Comparison of ENCODE assay signal across 9 cellular contexts in genomic region chr9:34592895-34593601, GRCh38. TPM values are rescaled to one million over a fixed set of nuclear protein-coding genes. Genes with fewer than 3 reads are reported as not detected.
A peak's percentile ranks its signal among the peaks of the same experiment; 100 is the strongest.
DNase-seq lines count a peak whose midpoint lies in the region; ATAC-seq and TF ChIP-seq lines count a peak whose summit lies in the region.
"Had no signal": no experiment of that assay in that cellular context is flagged by ENCODE, and none has a peak within 500 bp of the region (broad histone marks: within the 10 kb centered on the region; RNA-seq: fewer than 3 reads in every experiment).

No MANE protein-coding gene starts in this region.

- H3K9me3 Mint-ChIP-seq in immature natural killer cell: no peaks in the 10 kb centered on the region

- H3K4me3 ChIP-seq in body of pancreas (no peak overlapping the region), subcutaneous abdominal adipose tissue (ENCODE audit: low read depth in 1 of 5, low read length in 5 of 5) (no peak overlapping the region)

- H3K9ac ChIP-seq in subcutaneous abdominal adipose tissue (ENCODE audit: low read length in 5 of 5): peak overlapping the region in 4 of 5 donors; percentile 21 to 74 (median 59)

- H3K4me1 Mint-ChIP-seq in immature natural killer cell: peaks cover 22 to 30% of the 10 kb centered on the region in 2 donors

- peak overlapping the region in 4 of 5 donors; percentile 50 to 69 (median 60) for H3K4me3 Mint-ChIP-seq in immature natural killer cell

- H3K36me3 ChIP-seq in body of pancreas (replicated peaks in 1 of 2; ENCODE audit: insufficient read depth in 1 of 2, low read depth in 2 of 2) (no peaks in the 10 kb centered on the region), subcutaneous abdominal adipose tissue (ENCODE audit: control insufficient read depth in 5 of 5, insufficient read depth in 5 of 5, low read length in 5 of 5) (no peaks in the 10 kb centered on the region)

- WGBS in body of pancreas, 2 donors: 10 to 34% methylated on average over 3 to 26 of the region's 26 CpGs

- no peak for TF ChIP-seq CTCF in body of pancreas (IDR thresholded peaks at IDR 0.05)

- intact Hi-C loops in body of pancreas (cut with DNase I): loop anchor here (5.0 to 10.0 kb wide), 2 partner anchors 158 to 186 kb away; no protein-coding TSS in a partner anchor

- no peaks in the 10 kb centered on the region for H3K9me3 ChIP-seq in body of pancreas
- H3K9me3 ChIP-seq in subcutaneous abdominal adipose tissue (ENCODE audit: control insufficient read depth in 5 of 5, low read length in 5 of 5): no peaks in the 10 kb centered on the region

- ATAC-seq in body of pancreas: peak; percentile 32
- no peak for ATAC-seq in GM19395 (IDR thresholded peaks at IDR 0.05; ENCODE audit: unreplicated experiment)
- ATAC-seq in HG02610 (IDR thresholded peaks at IDR 0.05; ENCODE audit: unreplicated experiment): no peak

- peaks cover 13 to 31% (median 17%) of the 10 kb centered on the region in 3 donors for H3K27me3 Mint-ChIP-seq in immature natural killer cell (ENCODE audit: low read depth in 3 of 3)

- H3K27ac ChIP-seq in body of pancreas (no peak overlapping the region), subcutaneous abdominal adipose tissue (ENCODE audit: low read depth, low read length) (peak overlapping the region; percentile 95)

- no peak overlapping the region for H3K27ac Mint-ChIP-seq in immature natural killer cell

- H3K36me3 Mint-ChIP-seq in immature natural killer cell: peaks cover 0 to 6% (median 4%) of the 10 kb centered on the region in 3 donors

- no peak for TF ChIP-seq POLR2A in body of pancreas (IDR thresholded peaks at IDR 0.05)

- H3K4me1 ChIP-seq in body of pancreas: peaks cover 40% of the 10 kb centered on the region
- H3K4me1 ChIP-seq in subcutaneous abdominal adipose tissue (ENCODE audit: control insufficient read depth in 5 of 5, insufficient read depth in 5 of 5, low read length in 5 of 5): peaks cover 7 to 92% (median 82%) of the 10 kb centered on the region in 5 donors

- DNase-seq in NCI-H748 (lab: John Stamatoyannopoulos, UW; ENCODE audit: unreplicated experiment) (peak; percentile 25), NCI-H748 treated with DMSO at 0.1 percent for 48 hours (lab: John Stamatoyannopoulos, UW) (no peak), body of pancreas (peak in 3 of 4 donors; percentile 30 to 54 (median 47)), immature natural killer cell (no peak), DMS53 (lab: John Stamatoyannopoulos, UW) (no peak)
- DNase-seq: MM.1S had no signal

- H3K27me3 ChIP-seq in body of pancreas (peaks cover 0 to 3% of the 10 kb centered on the region in 2 donors), subcutaneous abdominal adipose tissue (ENCODE audit: control insufficient read depth in 5 of 5, insufficient read depth in 4 of 5, low read length in 5 of 5) (peaks cover 0 to 13% (median 12%) of the 10 kb centered on the region in 5 donors)

RNA-seq across cellular contexts. Expression of gene CNTFR, which starts 3.5 kb away (rescaled TPM):
- 10 to 100 TPM in 1 of 2 donors, 1 to 10 TPM in 1; 1.6 to 16.8 TPM for total RNA-seq in body of pancreas
- polyA plus RNA-seq in immature natural killer cell: not detected

RNA-seq across cellular contexts. Expression of gene RPP25L, which starts 18.8 kb away (rescaled TPM):
- 10 to 100 TPM in 1 of 2 donors, 1 to 10 TPM in 1; 8.6 to 16.9 TPM for total RNA-seq in body of pancreas
- polyA plus RNA-seq in immature natural killer cell: 10 to 100 TPM; 42.3 to 52.0 (median 43.4) TPM

RNA-seq across cellular contexts. Expression of gene DCTN3, which starts 27.2 kb away (rescaled TPM):
- total RNA-seq in body of pancreas: 10 to 100 TPM; 36.1 to 39.9 TPM
- 100 to 1,000 TPM; 201 to 315 (median 268) TPM for polyA plus RNA-seq in immature natural killer cell

RNA-seq across cellular contexts. Expression of gene ARID3C, which starts 35.8 kb away (rescaled TPM):
- not detected for total RNA-seq in body of pancreas
- not detected for polyA plus RNA-seq in immature natural killer cell

RNA-seq across cellular contexts. Expression of gene SIGMAR1, which starts 44.5 kb away (rescaled TPM):
- total RNA-seq in body of pancreas: 10 to 100 TPM; 26.7 to 57.1 TPM
- polyA plus RNA-seq in immature natural killer cell: 100 to 1,000 TPM in 1 of 3 donors, 10 to 100 TPM in 2; 75.8 to 135 (median 85.2) TPM

Comparison
In these comparisons a context has a peak if more than half of its experiments do, and no peak if none do; other contexts are left out.
1. DNase-seq: peak in NCI-H748 (single experiment) and body of pancreas (3 of 4); none in NCI-H748 treated with DMSO at 0.1 percent for 48 hours (single experiment), immature natural killer cell (0 of 3) and DMS53 (single experiment).